8 cellular contexts compared by ENCODE assay signal in the genomic region with DNA sequence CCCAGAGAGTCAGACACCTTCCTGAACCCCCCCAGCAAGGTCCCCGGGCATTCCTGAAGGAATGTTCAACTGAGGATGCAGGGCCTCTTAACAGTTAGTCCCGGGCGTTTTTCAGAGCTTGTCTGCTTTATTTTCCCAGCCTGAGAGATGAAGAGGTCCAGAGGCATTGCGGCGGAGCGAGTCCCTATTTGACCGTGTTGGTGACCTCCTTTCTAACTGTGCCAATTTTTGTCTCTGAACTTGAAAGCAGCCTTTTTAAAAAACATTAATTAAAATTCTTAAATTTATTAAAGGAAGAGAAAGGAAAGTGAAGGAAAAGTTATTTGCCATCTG. TPM values are rescaled to one million over a fixed set of nuclear protein-coding genes. Genes with fewer than 3 reads are reported as not detected.
A peak's percentile ranks its signal among the peaks of the same experiment; 100 is the strongest.
DNase-seq lines count a peak whose midpoint lies in the region; ATAC-seq lines count a peak whose summit lies in the region.

No MANE protein-coding gene starts in this region.

- DNase-seq in Ammon's horn (ENCODE audit: low spot score): peak; percentile 30
- DNase-seq in GM23248: no peak
- DNase-seq in T-helper 17 cell: no peak
- DNase-seq in Right ventricle myocardium superior: no peak
- DNase-seq in skeletal muscle cell (ENCODE audit: low read depth): no peak
- no peak for DNase-seq in left colon
- DNase-seq in OCI-M1 (lab: John Stamatoyannopoulos, UW): no peak
- DNase-seq in stimulated activated CD4-positive, alpha-beta T cell treated with anti-CD3 and anti-CD28 coated beads, Interleukin-15, amount 100 ng/mL, for 24 hours: no peak

- ATAC-seq in T-helper 17 cell (no peak), Right ventricle myocardium superior (ENCODE audit: poor library complexity) (peak; percentile 10), left colon (no peak)

- peak overlapping the region; percentile 90 for H3K4me2 ChIP-seq in GM23248 (ENCODE audit: unreplicated experiment)

- H3K9me3 ChIP-seq in GM23248 (ENCODE audit: low read depth): no peaks in the 10 kb centered on the region
- no peaks in the 10 kb centered on the region for H3K9me3 ChIP-seq in T-helper 17 cell (ENCODE audit: control insufficient read depth, low read length, poor library complexity, severe bottlenecking)

- peak overlapping the region; percentile 87 for H3K27ac ChIP-seq in GM23248

- peaks cover 19% of the 10 kb centered on the region for H3K4me1 Mint-ChIP-seq in T-helper 17 cell

- peak overlapping the region; percentile 89 for H3K9ac ChIP-seq in GM23248

- 11 to 18% methylated on average over 7 of the region's 7 CpGs for WGBS in GM23248 (ENCODE audit: low coverage in 1 of 2, low lambda C conversion rate in 2 of 2, missing lambda C conversion rate in 2 of 2), 2 experiments

- H3K4me3 ChIP-seq in GM23248 (peak overlapping the region; percentile 97), skeletal muscle cell (ENCODE audit: low read depth, low read length) (peak overlapping the region; percentile 89)

- H3K79me2 ChIP-seq in GM23248 (ENCODE audit: insufficient read depth): peaks cover 41% of the 10 kb centered on the region

- peaks cover 2% of the 10 kb centered on the region for H3K36me3 Mint-ChIP-seq in T-helper 17 cell (ENCODE audit: low read depth)

- intact Hi-C loops in Right ventricle myocardium superior (cut with DNase I): no loop called here
- intact Hi-C loops in left colon (cut with DNase I, micrococcal nuclease): no loop called here

- peaks cover 12% of the 10 kb centered on the region; the same call in 1 of the 2 replicates for H3F3A ChIP-seq in GM23248 (ENCODE audit: insufficient read depth)

- peak overlapping the region; percentile 95 for H3K4me3 Mint-ChIP-seq in T-helper 17 cell

- peak overlapping the region; percentile 88 for H2AFZ ChIP-seq in GM23248

- H3K27ac Mint-ChIP-seq in T-helper 17 cell: peak overlapping the region; percentile 87

- in situ Hi-C loops in GM23248 (cut with MboI): no loop called here

- no peaks in the 10 kb centered on the region for H4K20me1 ChIP-seq in GM23248 (ENCODE audit: insufficient read depth)

- H3K27me3 ChIP-seq in GM23248 (replicated peaks; ENCODE audit: insufficient read depth): no peaks in the 10 kb centered on the region

- no peaks in the 10 kb centered on the region for H3K36me3 ChIP-seq in GM23248 (ENCODE audit: low read depth)

- no peaks in the 10 kb centered on the region for H3K27me3 Mint-ChIP-seq in T-helper 17 cell

- H3K4me1 ChIP-seq in GM23248 (ENCODE audit: insufficient read depth): peaks cover 27% of the 10 kb centered on the region

- H3K9me2 ChIP-seq in GM23248 (ENCODE audit: insufficient read depth): no peaks in the 10 kb centered on the region

RNA-seq across cellular contexts. Expression of gene PTAR1, which starts 0.4 kb away (rescaled TPM):
- 48.4 and 57.9 TPM in 2 replicates for total RNA-seq in GM23248 (2014; rRNA removed; shearing (Covaris generic))
- polyA plus RNA-seq in GM23248 (2016; fragmentation: Nextera tagmentation; extraction: Ambion mirVana): 10.8 and 11.0 TPM in 2 replicates
- 10 to 100 TPM; 56.7 to 70.6 TPM for total RNA-seq in T-helper 17 cell
- total RNA-seq in Right ventricle myocardium superior: 22.5 TPM
- total RNA-seq in left colon: 10 to 100 TPM; 52.7 to 69.3 TPM
